Comparison of ENCODE assay signal across 9 cellular contexts in the genomic region with DNA sequence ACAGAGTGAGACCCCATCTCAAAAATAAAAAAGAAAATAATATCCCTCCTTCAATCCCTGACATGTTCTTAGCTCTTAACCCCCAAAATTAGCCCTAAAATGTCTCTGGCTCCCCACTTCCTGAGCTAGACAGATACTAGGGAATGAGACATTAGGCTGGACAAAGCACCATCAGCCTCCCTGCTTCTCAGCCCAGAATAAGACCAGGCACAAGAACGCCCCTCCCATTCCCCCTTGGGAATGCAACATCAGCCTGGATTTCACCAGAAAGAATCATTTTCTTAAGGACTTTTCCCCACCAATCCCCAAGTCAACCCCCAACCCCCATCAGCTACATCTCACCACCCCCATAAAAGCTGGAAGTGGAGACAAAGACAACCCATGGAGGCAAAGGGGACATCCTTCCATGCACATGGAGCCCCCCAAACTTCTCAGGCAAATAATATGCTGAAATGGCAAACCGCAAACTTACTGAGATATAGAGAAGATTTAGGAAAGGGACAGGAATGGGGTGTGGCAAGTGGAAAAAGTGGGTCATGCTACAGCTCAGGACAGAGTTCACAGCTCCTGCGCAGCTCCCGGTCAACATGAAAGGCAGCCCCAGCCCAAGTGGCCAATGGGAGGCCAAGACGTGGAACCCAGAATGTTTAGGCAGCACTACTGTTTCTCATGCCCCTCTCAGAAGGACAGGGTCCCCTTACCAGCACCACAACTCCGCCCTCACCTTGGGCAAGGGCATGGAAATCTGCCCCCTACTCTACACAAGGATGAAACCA. TPM values are rescaled to one million over a fixed set of nuclear protein-coding genes. Genes with fewer than 3 reads are reported as not detected.
DNase-seq lines count a peak whose midpoint lies in the region; ATAC-seq and TF ChIP-seq lines count a peak whose summit lies in the region.
"Had no signal": no experiment of that assay in that cellular context is flagged by ENCODE, and none has a peak within 500 bp of the region (broad histone marks: within the 10 kb centered on the region; RNA-seq: fewer than 3 reads in every experiment).

No MANE protein-coding gene starts in this region.

- no peaks in the 10 kb centered on the region for H3K27me3 Mint-ChIP-seq in activated naive CD4-positive, alpha-beta T cell treated with anti-CD3 and anti-CD28 coated beads, Interleukin-2, amount 10 ng/mL, durations not matched to agents 7 days and 5 days

- peak overlapping the region; percentile 98 to 100 for H3K27ac ChIP-seq in tibial artery

- H3K4me1 ChIP-seq in adipocyte (ENCODE audit: control insufficient read depth, insufficient read depth, low read length) (peaks cover 44% of the 10 kb centered on the region), tibial artery (peaks cover 4 to 48% (median 41%) of the 10 kb centered on the region in 4 donors)

- peaks cover 65% of the 10 kb centered on the region for H3K36me3 Mint-ChIP-seq in activated naive CD4-positive, alpha-beta T cell treated with anti-CD3 and anti-CD28 coated beads, Interleukin-2, amount 10 ng/mL, durations not matched to agents 7 days and 5 days

- H3K4me3 ChIP-seq in adipocyte (ENCODE audit: low read length) (peak overlapping the region; percentile 91), tibial artery (peak overlapping the region; percentile 84 to 100)

- peak overlapping the region; percentile 81 for H3K27ac Mint-ChIP-seq in activated naive CD4-positive, alpha-beta T cell treated with anti-CD3 and anti-CD28 coated beads, Interleukin-2, amount 10 ng/mL, durations not matched to agents 7 days and 5 days

- no peaks in the 10 kb centered on the region for H3K9me3 ChIP-seq in adipocyte (ENCODE audit: control insufficient read depth, low read length)
- H3K9me3 ChIP-seq in tibial artery: no peaks in the 10 kb centered on the region

- intact Hi-C loops in tibial artery (cut with DNase I; ENCODE audit: low total_unique reads): no loop called here

- ATAC-seq in left lobe of liver: peak; percentile 10
- ATAC-seq in GM21786 (IDR thresholded peaks at IDR 0.05; ENCODE audit: unreplicated experiment): no peak
- ATAC-seq in HG03469 (IDR thresholded peaks at IDR 0.05; ENCODE audit: unreplicated experiment): no peak
- ATAC-seq in HG03439 (IDR thresholded peaks at IDR 0.05; ENCODE audit: unreplicated experiment): no peak

- no peak for DNase-seq in activated naive CD4-positive, alpha-beta T cell treated with anti-CD3 and anti-CD28 coated beads, Interleukin-2, amount 10 ng/mL, durations not matched to agents 7 days and 5 days
- DNase-seq in activated naive CD4-positive, alpha-beta T cell treated with anti-CD3 and anti-CD28 coated beads, Interleukin-2, amount 50 U/mL, for 16 hours: no peak
- DNase-seq in adipocyte (ENCODE audit: low read depth) (peak; percentile 58), left lobe of liver (ENCODE audit: low spot score) (peak; percentile 60), tibial artery (peak in 1 of 2 donors; percentile 60)

- H3K4me1 Mint-ChIP-seq in activated naive CD4-positive, alpha-beta T cell treated with anti-CD3 and anti-CD28 coated beads, Interleukin-2, amount 10 ng/mL, durations not matched to agents 7 days and 5 days: peaks cover 48% of the 10 kb centered on the region

- H3K9me3 Mint-ChIP-seq in activated naive CD4-positive, alpha-beta T cell treated with anti-CD3 and anti-CD28 coated beads, Interleukin-2, amount 10 ng/mL, durations not matched to agents 7 days and 5 days: no peaks in the 10 kb centered on the region

- no peak for TF ChIP-seq CTCF in tibial artery (IDR thresholded peaks at IDR 0.05)

- H3K9ac ChIP-seq in adipocyte (ENCODE audit: low read length): peak overlapping the region; percentile 88

- H3K27me3 ChIP-seq in adipocyte (replicated peaks; ENCODE audit: control insufficient read depth, insufficient read depth, low read length) (no peaks in the 10 kb centered on the region), tibial artery (no peaks in the 10 kb centered on the region)

- H3K4me3 Mint-ChIP-seq in activated naive CD4-positive, alpha-beta T cell treated with anti-CD3 and anti-CD28 coated beads, Interleukin-2, amount 10 ng/mL, durations not matched to agents 7 days and 5 days: no peak overlapping the region

- H3K36me3 ChIP-seq in adipocyte (ENCODE audit: control insufficient read depth, insufficient read depth, low read length, severe bottlenecking): peaks cover 33% of the 10 kb centered on the region
- peaks cover 28 to 30% (median 30%) of the 10 kb centered on the region in 3 donors for H3K36me3 ChIP-seq in tibial artery

- CTCF ChIA-PET in activated naive CD4-positive, alpha-beta T cell treated with anti-CD3 and anti-CD28 coated beads, Interleukin-2, amount 10 ng/mL, durations not matched to agents 7 days and 5 days (lab: Charles Lee): interaction anchor here (1.0 to 1.6 kb wide), 5 partner anchors 8 to 91 kb away, joined by 3 to 7 read pairs (median 3); no protein-coding TSS in a partner anchor

RNA-seq across cellular contexts. Expression of gene CHD4, which starts 2.7 kb away (rescaled TPM):
- 87.3 TPM for total RNA-seq in left lobe of liver

RNA-seq across cellular contexts. Expression of gene LPAR5, which starts 31.3 kb away (rescaled TPM):
- 0.88 TPM for total RNA-seq in left lobe of liver
- total RNA-seq: LHCN-M2 had no signal

RNA-seq across cellular contexts. Expression of gene NOP2, which starts 36.4 kb away (rescaled TPM):
- total RNA-seq in left lobe of liver: 14.9 TPM

RNA-seq across cellular contexts. Expression of gene ACRBP, which starts 42.8 kb away (rescaled TPM):
- total RNA-seq in left lobe of liver: 3.2 TPM
- total RNA-seq: LHCN-M2 had no signal

RNA-seq across cellular contexts. Expression of gene IFFO1, which starts 48.6 kb away (rescaled TPM):
- 8.8 TPM for total RNA-seq in left lobe of liver

Comparison
In these comparisons a context has a peak if more than half of its experiments do, and no peak if none do; other contexts are left out.
1. DNase-seq: peak in adipocyte (single experiment) and left lobe of liver (single experiment); none in activated naive CD4-positive, alpha-beta T cell treated with anti-CD3 and anti-CD28 coated beads, Interleukin-2, amount 10 ng/mL, durations not matched to agents 7 days and 5 days (single experiment) and activated naive CD4-positive, alpha-beta T cell treated with anti-CD3 and anti-CD28 coated beads, Interleukin-2, amount 50 U/mL, for 16 hours (single experiment).